Comparison of ENCODE assay signal across 25 cellular contexts in genomic region chr6:155872961-155873360, GRCh38.
DNase-seq lines count a peak whose midpoint lies in the region; ATAC-seq, FAIRE-seq and TF ChIP-seq lines count a peak whose summit lies in the region.
"Had no signal": no experiment of that assay in that cellular context is flagged by ENCODE, and none has a peak within 500 bp of the region (broad histone marks: within the 10 kb centered on the region; RNA-seq: fewer than 3 reads in every experiment).

No MANE protein-coding gene starts in this region.

- no peak overlapping the region for H3K9ac ChIP-seq in astrocyte (ENCODE audit: low read length)

- H3K79me2 ChIP-seq in astrocyte (ENCODE audit: insufficient read depth, low read length) = no peaks in the 10 kb centered on the region

- H3K4me1 Mint-ChIP-seq in astrocyte (ENCODE audit: low read depth, unreplicated experiment) (peaks cover 5% of the 10 kb centered on the region), progenitor cell of endocrine pancreas (ENCODE audit: low read depth) (peaks cover 6% of the 10 kb centered on the region)

- FAIRE-seq in astrocyte (lab: Jason Lieb, UNC) = no peak

- peak; percentile 68 for ATAC-seq in GM21619 (IDR thresholded peaks at IDR 0.05; ENCODE audit: unreplicated experiment)
- peak; percentile 73 for ATAC-seq in HG03432 (IDR thresholded peaks at IDR 0.05; ENCODE audit: unreplicated experiment)
- ATAC-seq in GM19035 (IDR thresholded peaks at IDR 0.05; ENCODE audit: unreplicated experiment) = no peak

- no peaks in the 10 kb centered on the region for H3K9me3 Mint-ChIP-seq in astrocyte (ENCODE audit: unreplicated experiment)
- peaks cover 7% of the 10 kb centered on the region for H3K9me3 Mint-ChIP-seq in progenitor cell of endocrine pancreas (ENCODE audit: low read depth)
- H3K9me3 Mint-ChIP-seq: T-helper 1 cell treated with Interleukin-12 subunit alpha and Interleukin-12 subunit beta and Interleukin-4 antibody, amounts not matched to agents 30 μg/mL and 1 μg/mL, for 36 hours had no signal

- H3K27me3 Mint-ChIP-seq in astrocyte (ENCODE audit: low read depth, unreplicated experiment) (no peaks in the 10 kb centered on the region), progenitor cell of endocrine pancreas (no peaks in the 10 kb centered on the region)
- H3K27me3 Mint-ChIP-seq: activated naive CD8-positive, alpha-beta T cell; dendritic cell treated with granulocyte-macrophage colony-stimulating factor and Interleukin-4, amounts not matched to agents 40 ng/mL and 50 ng/mL, for 4 days had no signal

- DNase-seq in astrocyte (ENCODE audit: low read depth) (no peak), progenitor cell of endocrine pancreas (ENCODE audit: low spot score, unreplicated experiment) (no peak), T-helper 9 cell (no peak), NCI-H82 treated with DMSO at 0.1 percent for 48 hours (lab: John Stamatoyannopoulos, UW; ENCODE audit: unreplicated experiment) (no peak)
- DNase-seq: AML-193, brain microvascular endothelial cell, EL, foreskin melanocyte, HCEC 1CT, KBM-7, NCI-H1092 treated with DMSO at 0.1 percent for 48 hours, NCI-H2107, NCI-H524, OCI-M1, retina, SIG-M5, testis had no signal

- peak overlapping the region; percentile 63 for H3K27ac Mint-ChIP-seq in astrocyte (ENCODE audit: unreplicated experiment)
- H3K27ac Mint-ChIP-seq in progenitor cell of endocrine pancreas = peak overlapping the region; percentile 37
- H3K27ac Mint-ChIP-seq: activated naive CD8-positive, alpha-beta T cell; dendritic cell treated with granulocyte-macrophage colony-stimulating factor and Interleukin-4, amounts not matched to agents 40 ng/mL and 50 ng/mL, for 4 days; T-helper 1 cell treated with Interleukin-12 subunit alpha and Interleukin-12 subunit beta and Interleukin-4 antibody, amounts not matched to agents 30 μg/mL and 1 μg/mL, for 36 hours had no signal

- TF ChIP-seq CTCF in astrocyte (IDR thresholded peaks at IDR 0.05; ENCODE audit: insufficient read depth, low read depth, low read length) (no peak), progenitor cell of endocrine pancreas (IDR thresholded peaks at IDR 0.05; ENCODE audit: unreplicated experiment) (no peak)

- H3K36me3 Mint-ChIP-seq in astrocyte (ENCODE audit: low read depth, unreplicated experiment) = no peaks in the 10 kb centered on the region
- H3K36me3 Mint-ChIP-seq in progenitor cell of endocrine pancreas (ENCODE audit: insufficient read depth) = peaks cover 2% of the 10 kb centered on the region
- H3K36me3 Mint-ChIP-seq: activated naive CD8-positive, alpha-beta T cell had no signal

- no peaks in the 10 kb centered on the region for H3K9me3 ChIP-seq in astrocyte (ENCODE audit: insufficient read depth, low read depth, low read length)
- H3K9me3 ChIP-seq: neutrophil, testis had no signal

- H3K27ac ChIP-seq in astrocyte (ENCODE audit: low read depth, low read length) = no peak overlapping the region
- H3K27ac ChIP-seq: brain microvascular endothelial cell, HL-60, neutrophil, testis had no signal

- H3K4me3 ChIP-seq in astrocyte (ENCODE audit: insufficient read depth, low read depth, low read length) = no peak overlapping the region
- H3K4me3 ChIP-seq: testis had no signal

- H2AFZ ChIP-seq in astrocyte (ENCODE audit: low read depth, low read length) = no peak overlapping the region

- H3K4me3 Mint-ChIP-seq in astrocyte (ENCODE audit: unreplicated experiment) (no peak overlapping the region), progenitor cell of endocrine pancreas (ENCODE audit: low read depth) (no peak overlapping the region)
- H3K4me3 Mint-ChIP-seq: activated naive CD8-positive, alpha-beta T cell; dendritic cell treated with granulocyte-macrophage colony-stimulating factor and Interleukin-4, amounts not matched to agents 40 ng/mL and 50 ng/mL, for 4 days; T-helper 1 cell treated with Interleukin-12 subunit alpha and Interleukin-12 subunit beta and Interleukin-4 antibody, amounts not matched to agents 30 μg/mL and 1 μg/mL, for 36 hours had no signal

- no peaks in the 10 kb centered on the region for H3K36me3 ChIP-seq in astrocyte (ENCODE audit: insufficient read depth, low read length)
- H3K36me3 ChIP-seq: brain microvascular endothelial cell, neutrophil had no signal

- no peaks in the 10 kb centered on the region for H3K27me3 ChIP-seq in astrocyte (ENCODE audit: insufficient read depth, low read length)
- H3K27me3 ChIP-seq: brain microvascular endothelial cell, neutrophil, testis had no signal

- no peaks in the 10 kb centered on the region for H3K4me1 ChIP-seq in astrocyte (ENCODE audit: insufficient read depth, low read length)
- H3K4me1 ChIP-seq: testis had no signal

- H3K4me2 ChIP-seq in astrocyte (ENCODE audit: low read length) = no peak overlapping the region

- no peaks in the 10 kb centered on the region for H4K20me1 ChIP-seq in astrocyte (ENCODE audit: insufficient read depth, low read length)
